In genomic region chr3:196128172-196128843, GRCh38 we compare ENCODE assay signal across 20 cellular contexts. TPM values are rescaled to one million over a fixed set of nuclear protein-coding genes. Genes with fewer than 3 reads are reported as not detected.
A peak's percentile ranks its signal among the peaks of the same experiment; 100 is the strongest.
DNase-seq lines count a peak whose midpoint lies in the region; ATAC-seq, FAIRE-seq and TF ChIP-seq lines count a peak whose summit lies in the region.
"Had no signal": no experiment of that assay in that cellular context is flagged by ENCODE, and none has a peak within 500 bp of the region (broad histone marks: within the 10 kb centered on the region; RNA-seq: fewer than 3 reads in every experiment).

No MANE protein-coding gene starts in this region.

- no peaks in the 10 kb centered on the region for H3K27me3 Mint-ChIP-seq in activated CD8-positive, alpha-beta T cell treated with anti-CD3 and anti-CD28 coated beads, Interleukin-2, amount 10 ng/mL, durations not matched to agents 7 days and 5 days (ENCODE audit: low read depth)
- no peaks in the 10 kb centered on the region for H3K27me3 Mint-ChIP-seq in activated CD8-positive, alpha-beta T cell treated with anti-CD3 and anti-CD28 coated beads for 36 hours

- H3K4me1 ChIP-seq in IMR-90 (ENCODE audit: control insufficient read depth, insufficient read depth, low read length) (no peaks in the 10 kb centered on the region), K562 (replicated peaks in 1 of 2; ENCODE audit: control insufficient read depth in 2 of 2, insufficient read depth in 2 of 2, low read length in 2 of 2) (peaks cover 24 to 25% of the 10 kb centered on the region in 2 experiments), neuronal stem cell (ENCODE audit: control insufficient read depth in 2 of 2, insufficient read depth in 1 of 2, low read depth in 1 of 2, low read length in 2 of 2) (no peaks in the 10 kb centered on the region)

- H2AFZ ChIP-seq in IMR-90 (replicated peaks; ENCODE audit: low read length, poor library complexity): no peak overlapping the region
- H2AFZ ChIP-seq in K562 (ENCODE audit: low read depth, low read length): peak overlapping the region; percentile 50
- no peak overlapping the region for H2AFZ ChIP-seq in neuronal stem cell (ENCODE audit: low read length)

- no peak overlapping the region for H3K56ac ChIP-seq in IMR-90 (ENCODE audit: extremely low read depth, insufficient read depth, low read length)

- no peak overlapping the region for H4K8ac ChIP-seq in IMR-90 (ENCODE audit: low read depth in 2 of 2, low read length in 2 of 2)
- H4K8ac ChIP-seq in neuronal stem cell (ENCODE audit: low read depth, low read length): no peak overlapping the region

- DNase-seq in activated CD8-positive, alpha-beta T cell treated with anti-CD3 and anti-CD28 coated beads, Interleukin-2, amount 10 ng/mL, durations not matched to agents 7 days and 5 days: no peak
- DNase-seq in activated CD8-positive, alpha-beta T cell treated with anti-CD3 and anti-CD28 coated beads for 36 hours: no peak
- DNase-seq in IMR-90: no peak
- peak in 1 of 4 experiments; percentile 39 for DNase-seq in K562 (ENCODE audit: extremely low read depth in 1 of 4, low spot score in 3 of 4)
- no peak for DNase-seq in neuronal stem cell (ENCODE audit: low spot score)
- no peak for DNase-seq in KG1 (lab: John Stamatoyannopoulos, UW)
- DNase-seq in Kasumi-1 (lab: John Stamatoyannopoulos, UW): no peak
- DNase-seq: COR-L47, MV-4-11, NCI-H1417, NCI-H1930, NCI-H2171, NCI-H446 treated with DMSO at 0.1 percent for 48 hours, RPMI8226, SIG-M5 had no signal

- H3K9me1 ChIP-seq in IMR-90 (ENCODE audit: insufficient read depth, low read length): no peaks in the 10 kb centered on the region
- no peaks in the 10 kb centered on the region for H3K9me1 ChIP-seq in K562 (ENCODE audit: control insufficient read depth, insufficient read depth, low read length)

- no peak overlapping the region for H3K4me3 ChIP-seq in IMR-90 (ENCODE audit: insufficient read depth, low read depth, low read length)
- H3K4me3 ChIP-seq in K562: no peak overlapping the region
- no peak overlapping the region for H3K4me3 ChIP-seq in neuronal stem cell (ENCODE audit: low read length in 2 of 2)

- H3K36me3 Mint-ChIP-seq in activated CD8-positive, alpha-beta T cell treated with anti-CD3 and anti-CD28 coated beads, Interleukin-2, amount 10 ng/mL, durations not matched to agents 7 days and 5 days (ENCODE audit: low read depth): peaks cover 2% of the 10 kb centered on the region
- H3K36me3 Mint-ChIP-seq in activated CD8-positive, alpha-beta T cell treated with anti-CD3 and anti-CD28 coated beads for 36 hours (ENCODE audit: low read depth): no peaks in the 10 kb centered on the region
- H3K36me3 Mint-ChIP-seq: CD14-positive monocyte had no signal

- no peak overlapping the region for H4K5ac ChIP-seq in IMR-90 (ENCODE audit: low read depth, low read length)

- H3K36me3 ChIP-seq in IMR-90 (ENCODE audit: control insufficient read depth, insufficient read depth, low read length) (no peaks in the 10 kb centered on the region), K562 (ENCODE audit: control insufficient read depth, insufficient read depth, low read length) (no peaks in the 10 kb centered on the region; the same call in 2 of the 3 replicates), neuronal stem cell (replicated peaks in 1 of 2; ENCODE audit: control insufficient read depth in 2 of 2, insufficient read depth in 2 of 2, low read length in 2 of 2) (no peaks in the 10 kb centered on the region)

- POLR2A ChIA-PET in activated CD8-positive, alpha-beta T cell treated with anti-CD3 and anti-CD28 coated beads, Interleukin-2, amount 10 ng/mL, durations not matched to agents 7 days and 5 days (lab: Charles Lee): interaction anchor here (1.1 to 1.7 kb wide), 4 partner anchors 11 to 51 kb away, joined by 4 to 6 read pairs (median 5); no protein-coding TSS in a partner anchor
- POLR2A ChIA-PET in activated CD8-positive, alpha-beta T cell treated with anti-CD3 and anti-CD28 coated beads for 36 hours (lab: Charles Lee): interaction anchor here (0.9 kb wide), 1 partner anchor 10 kb away, joined by 4 read pairs; no protein-coding TSS in a partner anchor
- POLR2A ChIA-PET in IMR-90 (lab: Charles Lee; ENCODE audit: unreplicated experiment): no interaction called here
- POLR2A ChIA-PET in K562 (lab: Yijun Ruan, JAX): interaction anchor here (0.8 to 8.9 kb wide), 11 partner anchors 7 to 64 kb away, joined by 3 to 103 read pairs (median 6); no protein-coding TSS in a partner anchor

- no peak for TF ChIP-seq RAD21 in IMR-90 (IDR thresholded peaks at IDR 0.05; ENCODE audit: low read length)
- no peak for TF ChIP-seq RAD21 in K562 (CRISPR knock-in tag; conservative IDR thresholded peaks at IDR 0.05 in 1 of 2, IDR thresholded peaks at IDR 0.05 in 1 of 2)

- H3K14ac ChIP-seq in IMR-90 (replicated peaks; ENCODE audit: low read depth, low read length) (no peak overlapping the region), neuronal stem cell (ENCODE audit: low read length) (no peak overlapping the region)

- H2BK5ac ChIP-seq in IMR-90 (ENCODE audit: low read depth, low read length, poor library complexity, severe bottlenecking) (no peak overlapping the region), neuronal stem cell (ENCODE audit: low read length) (peak overlapping the region; percentile 20)

- CTCF ChIA-PET in activated CD8-positive, alpha-beta T cell treated with anti-CD3 and anti-CD28 coated beads, Interleukin-2, amount 10 ng/mL, durations not matched to agents 7 days and 5 days (lab: Charles Lee): interaction anchor here (1.3 to 1.6 kb wide), 6 partner anchors 9 to 55 kb away, joined by 3 to 8 read pairs (median 4); no protein-coding TSS in a partner anchor
- CTCF ChIA-PET in activated CD8-positive, alpha-beta T cell treated with anti-CD3 and anti-CD28 coated beads for 36 hours (lab: Charles Lee): interaction anchor here (2.3 kb wide), 1 partner anchor 55 kb away, joined by 7 read pairs; no protein-coding TSS in a partner anchor
- CTCF ChIA-PET in IMR-90 (lab: Yijun Ruan, JAX) (no interaction called here), K562 (lab: Yijun Ruan, JAX; ENCODE audit: low intra/inter-chr PET ratio) (no interaction called here)

- no peak overlapping the region for H3K23ac ChIP-seq in IMR-90 (ENCODE audit: low read depth, low read length)
- H3K23ac ChIP-seq in neuronal stem cell (ENCODE audit: low read depth, low read length, poor library complexity): peak overlapping the region; percentile 52

- H3K18ac ChIP-seq in IMR-90 (ENCODE audit: low read depth, low read length) (no peak overlapping the region), neuronal stem cell (ENCODE audit: low read length) (peak overlapping the region; percentile 66)

- H2AK5ac ChIP-seq in IMR-90 (ENCODE audit: low read depth, low read length): 0 out of 2 replicates have a peak overlapping the region, but pooled peaks have one; percentile 10
- peak overlapping the region; percentile 5 for H2AK5ac ChIP-seq in neuronal stem cell (ENCODE audit: low read depth, low read length)

- peak overlapping the region; percentile 25 for H3K27ac Mint-ChIP-seq in activated CD8-positive, alpha-beta T cell treated with anti-CD3 and anti-CD28 coated beads, Interleukin-2, amount 10 ng/mL, durations not matched to agents 7 days and 5 days
- no peak overlapping the region for H3K27ac Mint-ChIP-seq in activated CD8-positive, alpha-beta T cell treated with anti-CD3 and anti-CD28 coated beads for 36 hours
- H3K27ac Mint-ChIP-seq: CD14-positive monocyte had no signal

- H2BK15ac ChIP-seq in IMR-90 (ENCODE audit: low read depth, low read length): no peak overlapping the region
- H2BK15ac ChIP-seq in neuronal stem cell (ENCODE audit: low read length): no peak overlapping the region

- WGBS in IMR-90 (ENCODE audit: extremely low coverage in 2 of 2, insufficient read length in 1 of 2), 2 experiments: 77% methylated on average over 17 of the region's 21 CpGs; no CpG with 5 or more reads in 1 of the 2 experiments
- 64% methylated on average over 21 of the region's 21 CpGs for WGBS in K562 (ENCODE audit: insufficient coverage, low coverage, missing lambda C conversion rate)
- WGBS in neuronal stem cell (ENCODE audit: extremely low coverage in 2 of 2, insufficient read length in 2 of 2, insufficient replicate concordance in 1 of 2), 2 donors: no CpG with 5 or more reads among the region's 21 CpGs

- no peak for ATAC-seq in activated CD8-positive, alpha-beta T cell treated with anti-CD3 and anti-CD28 coated beads, Interleukin-2, amount 10 ng/mL, durations not matched to agents 7 days and 5 days
- ATAC-seq in activated CD8-positive, alpha-beta T cell treated with anti-CD3 and anti-CD28 coated beads for 36 hours: no peak
- ATAC-seq in IMR-90 (ENCODE audit: low read depth) (no peak), K562 (peak; percentile 14), HG02588 (IDR thresholded peaks at IDR 0.05; ENCODE audit: unreplicated experiment) (no peak)

- H3K9ac ChIP-seq in IMR-90 (ENCODE audit: low read depth, low read length) (no peak overlapping the region), K562 (ENCODE audit: insufficient read depth in 1 of 2, low read depth in 2 of 2, low read length in 2 of 2) (peak overlapping the region; percentile 76 to 90), neuronal stem cell (ENCODE audit: low read depth, low read length, poor library complexity) (no peak overlapping the region)

- H4K91ac ChIP-seq in IMR-90 (ENCODE audit: insufficient read depth, low read depth, low read length) (no peak overlapping the region), neuronal stem cell (ENCODE audit: low read depth, low read length, poor library complexity) (no peak overlapping the region)

- in situ Hi-C loops in IMR-90 (cut with MboI; ENCODE audit: low sequenced_read_pairs) (no loop called here), K562 (cut with MboI) (no loop called here)

- no peak for TF ChIP-seq CTCF in activated CD8-positive, alpha-beta T cell treated with anti-CD3 and anti-CD28 coated beads for 36 hours (IDR thresholded peaks at IDR 0.05)
- TF ChIP-seq CTCF in IMR-90 (conservative IDR thresholded peaks at IDR 0.05; ENCODE audit: low read depth, low read length) (no peak), K562 (IDR thresholded peaks at IDR 0.05 in 2 of 3, conservative IDR thresholded peaks at IDR 0.05 in 1 of 3; ENCODE audit: insufficient read depth in 2 of 3, low read depth in 1 of 3, low read length in 3 of 3) (no peak)

- H3K9me3 Mint-ChIP-seq in activated CD8-positive, alpha-beta T cell treated with anti-CD3 and anti-CD28 coated beads, Interleukin-2, amount 10 ng/mL, durations not matched to agents 7 days and 5 days (ENCODE audit: insufficient read depth): no peaks in the 10 kb centered on the region
- no peaks in the 10 kb centered on the region for H3K9me3 Mint-ChIP-seq in activated CD8-positive, alpha-beta T cell treated with anti-CD3 and anti-CD28 coated beads for 36 hours
- H3K9me3 Mint-ChIP-seq: CD14-positive monocyte had no signal

- peaks cover 12% of the 10 kb centered on the region for H3K27me3 ChIP-seq in IMR-90 (ENCODE audit: control insufficient read depth, insufficient read depth, low read length)
- H3K27me3 ChIP-seq in K562 (ENCODE audit: control insufficient read depth in 2 of 2, insufficient read depth in 2 of 2, low read length in 2 of 2): no peaks in the 10 kb centered on the region
- H3K27me3 ChIP-seq in neuronal stem cell (ENCODE audit: control insufficient read depth in 3 of 3, insufficient read depth in 3 of 3, low read depth in 1 of 3, low read length in 3 of 3): peaks cover 0 to 6% (median 0%) of the 10 kb centered on the region in 3 experiments

- H2BK20ac ChIP-seq in IMR-90 (ENCODE audit: low read depth, low read length): no peak overlapping the region

- BruUV-seq in IMR-90 (replicated peaks; lab: Mats Ljungman, UMichigan) (no TSS peak), K562 (replicated peaks; lab: Mats Ljungman, UMichigan) (TSS peak; percentile 69)

- H3K4me2 ChIP-seq in IMR-90 (ENCODE audit: low read depth, low read length) (no peak overlapping the region), K562 (ENCODE audit: insufficient read depth, low read length) (peak overlapping the region; percentile 84), neuronal stem cell (ENCODE audit: insufficient read depth, low read length, poor library complexity, severe bottlenecking) (no peak overlapping the region)

- H3K4ac ChIP-seq in IMR-90 (ENCODE audit: low read depth, low read length) (no peak overlapping the region), neuronal stem cell (ENCODE audit: low read length) (no peak overlapping the region)

- H3K27ac ChIP-seq in IMR-90 (ENCODE audit: insufficient read depth, low read length) (no peak overlapping the region), K562 (ENCODE audit: extremely low read depth, low read depth, low read length) (peak overlapping the region; percentile 96), neuronal stem cell (replicated peaks; ENCODE audit: low read length) (no peak overlapping the region)

- intact Hi-C loops in activated CD8-positive, alpha-beta T cell treated with anti-CD3 and anti-CD28 coated beads for 36 hours (cut with micrococcal nuclease): no loop called here
- intact Hi-C loops in IMR-90 (cut with micrococcal nuclease): no loop called here
- intact Hi-C loops in K562 (cut with micrococcal nuclease): no loop called here

- H3K9me3 ChIP-seq in IMR-90 (ENCODE audit: control insufficient read depth, insufficient read depth, low read length) (no peaks in the 10 kb centered on the region), K562 (replicated peaks; ENCODE audit: control insufficient read depth, insufficient read depth, low read depth, low read length) (no peaks in the 10 kb centered on the region), neuronal stem cell (replicated peaks in 1 of 2; ENCODE audit: control insufficient read depth in 2 of 2, insufficient read depth in 1 of 2, low read depth in 1 of 2, low read length in 2 of 2) (no peaks in the 10 kb centered on the region)

- no peaks in the 10 kb centered on the region for H3K79me1 ChIP-seq in IMR-90 (ENCODE audit: low read depth in 1 of 2, low read length in 2 of 2)
- no peaks in the 10 kb centered on the region for H3K79me1 ChIP-seq in neuronal stem cell (ENCODE audit: low read depth, low read length)

- peaks cover 33% of the 10 kb centered on the region for H3K4me1 Mint-ChIP-seq in activated CD8-positive, alpha-beta T cell treated with anti-CD3 and anti-CD28 coated beads, Interleukin-2, amount 10 ng/mL, durations not matched to agents 7 days and 5 days (ENCODE audit: low read depth)
- peaks cover 12% of the 10 kb centered on the region for H3K4me1 Mint-ChIP-seq in activated CD8-positive, alpha-beta T cell treated with anti-CD3 and anti-CD28 coated beads for 36 hours (ENCODE audit: low read depth)

- H4K20me1 ChIP-seq in IMR-90 (ENCODE audit: insufficient read depth, low read length): no peaks in the 10 kb centered on the region
- no peaks in the 10 kb centered on the region for H4K20me1 ChIP-seq in K562 (replicated peaks; ENCODE audit: control insufficient read depth, insufficient read depth, low read length)

- dilution Hi-C loops in IMR-90 (cut with HindIII; ENCODE audit: low sequenced_read_pairs, unreplicated experiment): no loop called here

- no peak for TF ChIP-seq EP300 in K562 (IDR thresholded peaks at IDR 0.05; ENCODE audit: low read length)

- FAIRE-seq in K562 (lab: Jason Lieb, UNC): peak; percentile 46
- FAIRE-seq: A204.1, GM12892, H54 had no signal

- no peak overlapping the region for H2AK9ac ChIP-seq in IMR-90 (replicated peaks; ENCODE audit: low read depth, low read length, poor library complexity)

- H3K4me3 Mint-ChIP-seq in activated CD8-positive, alpha-beta T cell treated with anti-CD3 and anti-CD28 coated beads, Interleukin-2, amount 10 ng/mL, durations not matched to agents 7 days and 5 days: no peak overlapping the region
- H3K4me3 Mint-ChIP-seq in activated CD8-positive, alpha-beta T cell treated with anti-CD3 and anti-CD28 coated beads for 36 hours: no peak overlapping the region
- H3K4me3 Mint-ChIP-seq: CD14-positive monocyte had no signal

- H3K79me2 ChIP-seq in K562 (ENCODE audit: control insufficient read depth, insufficient read depth, low read length): peaks cover 10% of the 10 kb centered on the region; the same call in 2 of the 3 replicates

- H2BK120ac ChIP-seq in IMR-90 (ENCODE audit: low read depth, low read length) (no peak overlapping the region), neuronal stem cell (ENCODE audit: low read depth, low read length) (no peak overlapping the region)

- H2BK12ac ChIP-seq in neuronal stem cell (ENCODE audit: low read length): no peak overlapping the region

- TF ChIP-seq POLR2A in IMR-90 (IDR thresholded peaks at IDR 0.05; ENCODE audit: low read depth, low read length) (no peak), K562 (conservative IDR thresholded peaks at IDR 0.05) (no peak)

RNA-seq across cellular contexts. Expression of gene TFRC, which starts 46.4 kb away (rescaled TPM):
- total RNA-seq in activated CD8-positive, alpha-beta T cell treated with anti-CD3 and anti-CD28 coated beads, Interleukin-2, amount 10 ng/mL, durations not matched to agents 7 days and 5 days: 100 to 1,000 TPM; 282 to 298 TPM
- total RNA-seq in activated CD8-positive, alpha-beta T cell treated with anti-CD3 and anti-CD28 coated beads for 36 hours: 100 to 1,000 TPM; 521 to 524 TPM
- total RNA-seq in IMR-90 (2012; rRNA removed) (156 and 207 TPM in 2 replicates), K562 (2014; rRNA removed) (303 and 478 TPM in 2 replicates), K562 (2014; rRNA removed; fragmentation: Illumina TruSeq; extraction: Trizol) (468 and 534 TPM in 2 replicates), K562 (2015; rRNA removed; fragmentation: Illumina TruSeq; extraction: Trizol) (310 and 332 TPM in 2 replicates), K562 (2021) (450 and 470 TPM in 2 replicates)
- polyA plus RNA-seq in IMR-90 (2012; rRNA removed) (57.1 and 78.6 TPM in 2 replicates), K562 (2011; rRNA removed) (521 and 679 TPM in 2 replicates), K562 (2014; fragmentation: Illumina TruSeq; extraction: Trizol) (239 and 256 TPM in 2 replicates), K562 (2014; fragmentation: Nextera tagmentation; extraction: Ambion mirVana) (100 to 1,000 TPM; 149 to 308 TPM), K562 (2014; rRNA removed) (241 and 268 TPM in 2 replicates)
- 11.4 and 18.2 TPM in 2 replicates for polyA plus RNA-seq in IMR-90 (2012; cell fraction: cytosol; rRNA removed)
- 4.6 and 55.9 TPM in 2 replicates for polyA plus RNA-seq in IMR-90 (2012; cell fraction: nucleus; rRNA removed; ENCODE audit: low replicate concordance)
- 1,487 and 3,369 TPM in 2 replicates for total RNA-seq in K562 (2011; cell fraction: chromatin; rRNA removed; ENCODE audit: low replicate concordance)
- 1,103 and 1,251 TPM in 2 replicates for total RNA-seq in K562 (2011; cell fraction: nucleolus; rRNA removed)
- total RNA-seq in K562 (2011; cell fraction: nucleoplasm; rRNA removed): 1,578 and 1,589 TPM in 2 replicates
- polyA plus RNA-seq in K562 (2011; cell fraction: cytosol; rRNA removed): 104 and 238 TPM in 2 replicates
- 454 and 755 TPM in 2 replicates for polyA plus RNA-seq in K562 (2011; cell fraction: nucleus; rRNA removed)
- polyA plus RNA-seq in K562 (2012): 166 and 406 TPM in 2 replicates
- polyA minus RNA-seq in K562 (2011; rRNA and poly(A)+ RNA removed): 2,244 and 2,897 TPM in 2 replicates
- 425 and 493 TPM in 2 replicates for polyA minus RNA-seq in K562 (2011; cell fraction: cytosol; rRNA and poly(A)+ RNA removed)
- 581 and 964 TPM in 2 replicates for polyA minus RNA-seq in K562 (2011; cell fraction: nucleus; rRNA and poly(A)+ RNA removed)
- 33.8 TPM for polyA plus RNA-seq in neuronal stem cell (2013, experiment 1 of 2)
- polyA plus RNA-seq in neuronal stem cell (2013, experiment 2 of 2): 33.9 TPM

Comparison
In these comparisons a context has a peak if more than half of its experiments do, and no peak if none do; other contexts are left out.
1. H3K9ac ChIP-seq: peak in K562 (2 of 2); none in IMR-90 (single experiment) and neuronal stem cell (single experiment).
2. CTCF ChIA-PET loops: an anchor here in activated CD8-positive, alpha-beta T cell treated with anti-CD3 and anti-CD28 coated beads, Interleukin-2, amount 10 ng/mL, durations not matched to agents 7 days and 5 days (1.3 to 1.6 kb wide) and activated CD8-positive, alpha-beta T cell treated with anti-CD3 and anti-CD28 coated beads for 36 hours (2.3 kb wide); none called in IMR-90 and K562.